ENCODE assay signal across 30 cellular contexts in genomic region chr2:116545611-116546010, GRCh38.
"Had no signal": no experiment of that assay in that cellular context is flagged by ENCODE, and none has a peak within 500 bp of the region (broad histone marks: within the 10 kb centered on the region; RNA-seq: fewer than 3 reads in every experiment).

No MANE protein-coding gene starts in this region.

- H3K27ac Mint-ChIP-seq: effector memory CD8-positive, alpha-beta T cell; immature natural killer cell; mesothelial cell of epicardium; naive B cell; natural killer cell treated with Interleukin-12 subunit alpha and Interleukin-12 subunit beta and Interleukin-15 and Interleukin-18, amount 100 ng/mL, for 72 hours; neural progenitor cell; progenitor cell of endocrine pancreas; stimulated activated naive CD8-positive, alpha-beta T cell treated with anti-CD3 and anti-CD28 coated beads, Interleukin-15, amount 100 ng/mL, for 72 hours had no signal

- H3K36me3 Mint-ChIP-seq: immature natural killer cell, mesothelial cell of epicardium, naive B cell, neural progenitor cell had no signal

- H3K9ac ChIP-seq: neural progenitor cell, parathyroid adenoma had no signal

- DNase-seq: dermis blood vessel endothelial cell; effector memory CD8-positive, alpha-beta T cell; erythroblast; esophagus squamous epithelium; foreskin melanocyte; hypothalamus; immature natural killer cell; islet precursor cell; kidney glomerular epithelial cell; left colon; mesenchymal stem cell; mucosa of descending colon; naive B cell; stimulated activated CD4-positive, alpha-beta T cell treated with anti-CD3 and anti-CD28 coated beads, Interleukin-12 subunit alpha, Interleukin-12 subunit beta, amount 100 ng/mL, for 4 hours; stimulated activated CD4-positive, alpha-beta T cell treated with anti-CD3 and anti-CD28 coated beads, Interleukin-1b, Interleukin-23, amount 100 ng/mL, for 48 hours; stimulated activated CD4-positive, alpha-beta T cell treated with anti-CD3 and anti-CD28 coated beads, Interleukin-4, amount 100 ng/mL, for 1 hour; stimulated activated CD8-positive, alpha-beta memory T cell treated with anti-CD3 and anti-CD28 coated beads, Interleukin-4, amount 100 ng/mL, for 48 hours; stimulated activated naive CD4-positive, alpha-beta T cell; stimulated activated naive CD8-positive, alpha-beta T cell treated with anti-CD3 and anti-CD28 coated beads, Interleukin-15, amount 100 ng/mL, for 72 hours; trophoblast cell had no signal

- H3K27me3 ChIP-seq: esophagus squamous epithelium, neural progenitor cell, right atrium auricular region, suprapubic skin, vagina had no signal

- H3K4me1 Mint-ChIP-seq: immature natural killer cell; mesothelial cell of epicardium; naive B cell; neural progenitor cell; stimulated activated naive CD8-positive, alpha-beta T cell treated with anti-CD3 and anti-CD28 coated beads, Interleukin-15, amount 100 ng/mL, for 72 hours had no signal

- H3K9me3 ChIP-seq: right atrium auricular region, vagina had no signal

- H3K4me2 ChIP-seq: neural progenitor cell, smooth muscle cell had no signal

- H3K27me3 Mint-ChIP-seq: effector memory CD8-positive, alpha-beta T cell; naive B cell; natural killer cell treated with Interleukin-12 subunit alpha and Interleukin-12 subunit beta and Interleukin-15 and Interleukin-18, amount 100 ng/mL, for 72 hours; progenitor cell of endocrine pancreas; stimulated activated naive CD8-positive, alpha-beta T cell treated with anti-CD3 and anti-CD28 coated beads, Interleukin-15, amount 100 ng/mL, for 72 hours had no signal

- H3K4me3 Mint-ChIP-seq: effector memory CD8-positive, alpha-beta T cell; immature natural killer cell; mesothelial cell of epicardium; naive B cell; natural killer cell treated with Interleukin-12 subunit alpha and Interleukin-12 subunit beta and Interleukin-15 and Interleukin-18, amount 100 ng/mL, for 72 hours; neural progenitor cell; stimulated activated naive CD8-positive, alpha-beta T cell treated with anti-CD3 and anti-CD28 coated beads, Interleukin-15, amount 100 ng/mL, for 72 hours had no signal

- H3K4me1 ChIP-seq: esophagus squamous epithelium, neural progenitor cell, parathyroid adenoma, right atrium auricular region, suprapubic skin, vagina had no signal

- H3K36me3 ChIP-seq: esophagus squamous epithelium, neural progenitor cell, right atrium auricular region, suprapubic skin, vagina had no signal

- H3K79me2 ChIP-seq: parathyroid adenoma had no signal

- H2AFZ ChIP-seq: neural progenitor cell, parathyroid adenoma had no signal

- H3K27ac ChIP-seq: coronary artery, esophagus squamous epithelium, neural progenitor cell, parathyroid adenoma, right atrium auricular region, suprapubic skin, vagina had no signal

- H3K4me3 ChIP-seq: coronary artery, esophagus squamous epithelium, mucosa of descending colon, neural progenitor cell, right atrium auricular region, smooth muscle cell, suprapubic skin, vagina had no signal
